32 cellular contexts compared by ENCODE assay signal in the genomic region with DNA sequence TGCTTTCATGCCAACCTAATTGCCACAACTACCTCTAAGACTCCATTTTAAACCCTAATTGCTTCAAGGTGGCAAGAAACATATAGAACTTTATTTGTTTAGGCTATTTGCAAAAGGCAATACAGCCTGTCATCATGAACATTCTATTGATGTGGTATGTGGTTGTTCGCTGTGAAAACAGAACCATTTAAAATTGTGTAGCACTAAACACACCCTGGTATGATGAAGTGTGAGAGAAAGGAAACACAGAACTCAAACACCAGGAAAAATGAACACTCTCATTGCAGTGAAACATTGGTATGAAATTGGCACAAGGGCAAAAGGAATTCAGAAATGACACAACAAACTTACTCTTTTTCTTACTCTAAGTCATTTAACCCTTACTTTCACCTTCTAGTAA.
DNase-seq lines count a peak whose midpoint lies in the region; ATAC-seq and TF ChIP-seq lines count a peak whose summit lies in the region.
"Had no signal": no experiment of that assay in that cellular context is flagged by ENCODE, and none has a peak within 500 bp of the region (broad histone marks: within the 10 kb centered on the region; RNA-seq: fewer than 3 reads in every experiment).

No MANE protein-coding gene starts in this region.

- peak overlapping the region; percentile 66 for H3K4me2 ChIP-seq in KMS-11

- POLR2A ChIA-PET in MCF 10A (lab: Yijun Ruan, JAX) (interaction anchor here (0.7 to 4.9 kb wide), 7 partner anchors 9 to 108 kb away, joined by 3 to 30 read pairs (median 20); no protein-coding TSS in a partner anchor), A673 (lab: Charles Lee; ENCODE audit: low non-redundant PET) (no interaction called here)

- H3K79me2 ChIP-seq in ACC112 (ENCODE audit: control insufficient read depth, insufficient read depth, low read length, unreplicated experiment) (no peaks in the 10 kb centered on the region), KMS-11 (ENCODE audit: insufficient read depth, low read depth) (no peaks in the 10 kb centered on the region)

- 80% methylated on average over 1 of the region's 1 CpG for WGBS in right lobe of liver (ENCODE audit: insufficient coverage, low coverage, low lambda C conversion rate, missing lambda C conversion rate)
- 72 to 93% methylated on average over 1 of the region's 1 CpG for WGBS in thyroid gland, 2 donors

- CTCF ChIA-PET in MCF 10A (lab: Yijun Ruan, JAX) (interaction anchor here (0.6 to 1.0 kb wide), 2 partner anchors 9 to 17 kb away, joined by 3 read pairs; no protein-coding TSS in a partner anchor), A673 (lab: Charles Lee) (no interaction called here)

- no peaks in the 10 kb centered on the region for H3K36me3 ChIP-seq in ACC112 (ENCODE audit: insufficient read depth, low read length)
- H3K36me3 ChIP-seq in KMS-11 (ENCODE audit: insufficient read depth): no peaks in the 10 kb centered on the region
- no peaks in the 10 kb centered on the region for H3K36me3 ChIP-seq in right lobe of liver
- no peaks in the 10 kb centered on the region for H3K36me3 ChIP-seq in A673 (ENCODE audit: insufficient read depth, low read length, poor library complexity, severe bottlenecking)
- no peaks in the 10 kb centered on the region for H3K36me3 ChIP-seq in thyroid gland
- H3K36me3 ChIP-seq: BE2C, MG63, Peyer's patch, suprapubic skin, upper lobe of right lung had no signal

- H3K27me3 ChIP-seq in ACC112 (ENCODE audit: insufficient read depth, low read length) (no peaks in the 10 kb centered on the region), KMS-11 (ENCODE audit: insufficient read depth, low read depth) (no peaks in the 10 kb centered on the region), right lobe of liver (no peaks in the 10 kb centered on the region), A673 (replicated peaks; ENCODE audit: insufficient read depth, low read depth, low read length, poor library complexity) (no peaks in the 10 kb centered on the region), thyroid gland (no peaks in the 10 kb centered on the region)
- H3K27me3 ChIP-seq: BE2C, MG63, Peyer's patch, suprapubic skin, upper lobe of right lung had no signal

- H2AFZ ChIP-seq in ACC112 (ENCODE audit: low read length, unreplicated experiment) (peak overlapping the region; percentile 1), KMS-11 (ENCODE audit: low read depth) (peak overlapping the region; percentile 79; the same call in 1 of the 2 replicates)

- no peak overlapping the region for H3K9ac ChIP-seq in KMS-11

- peaks cover 42% of the 10 kb centered on the region for H3K4me1 Mint-ChIP-seq in MCF 10A (ENCODE audit: insufficient read depth, unreplicated experiment)
- H3K4me1 Mint-ChIP-seq in mesothelial cell of epicardium: peaks cover 13% of the 10 kb centered on the region
- H3K4me1 Mint-ChIP-seq: activated CD4-positive, alpha-beta T cell treated with anti-CD3 and anti-CD28 coated beads, Interleukin-2, amount 10 ng/mL, durations not matched to agents 24 days and 14 days; naive thymus-derived CD4-positive, alpha-beta T cell had no signal

- peaks cover 56% of the 10 kb centered on the region for H3K36me3 Mint-ChIP-seq in MCF 10A (ENCODE audit: insufficient read depth, unreplicated experiment)
- H3K36me3 Mint-ChIP-seq in mesothelial cell of epicardium: no peaks in the 10 kb centered on the region
- H3K36me3 Mint-ChIP-seq: activated naive CD8-positive, alpha-beta T cell; CD8-positive, alpha-beta T cell; naive thymus-derived CD4-positive, alpha-beta T cell had no signal

- H3K27ac ChIP-seq in ACC112 (ENCODE audit: low read depth, low read length) (peak overlapping the region; percentile 98), KMS-11 (peak overlapping the region; percentile 42; the same call in 1 of the 2 replicates), right lobe of liver (no peak overlapping the region), A673 (ENCODE audit: low read depth, low read length, poor library complexity, severe bottlenecking) (no peak overlapping the region), thyroid gland (no peak overlapping the region)
- H3K27ac ChIP-seq: Peyer's patch, skin epidermis, suprapubic skin had no signal

- DNase-seq in MCF 10A (ENCODE audit: unreplicated experiment) (no peak), mesothelial cell of epicardium (ENCODE audit: low spot score in 2 of 2, unreplicated experiment in 2 of 2) (no peak), NCI-H1048 (lab: John Stamatoyannopoulos, UW) (no peak), right lobe of liver (no peak), A673 (ENCODE audit: low spot score) (no peak), thyroid gland (no peak)
- DNase-seq: activated CD4-positive, alpha-beta T cell treated with anti-CD3 and anti-CD28 coated beads, Interleukin-2, amount 10 ng/mL, durations not matched to agents 24 days and 14 days; activated effector memory CD4-positive, alpha-beta T cell treated with Interleukin-2 at 50 U/mL for 16 hours; aorta; BE2C; CD8-positive, alpha-beta T cell; effector CD8-positive, alpha-beta T cell; KBM-7; MG63; midbrain; naive thymus-derived CD4-positive, alpha-beta T cell; NCI-H2029; NCI-H524 treated with DMSO at 0.1 percent for 48 hours; NK-92 treated with Interleukin-12 subunit alpha and Interleukin-12 subunit beta, amount 100 ng/mL, for 24 hours; nucleus accumbens; Peyer's patch; SHP77 treated with DMSO at 0.1 percent for 48 hours; stimulated activated naive CD4-positive, alpha-beta T cell; SW 1271; T1000; upper lobe of right lung had no signal

- no peaks in the 10 kb centered on the region for H3K27me3 Mint-ChIP-seq in MCF 10A (ENCODE audit: insufficient read depth, unreplicated experiment)
- no peaks in the 10 kb centered on the region for H3K27me3 Mint-ChIP-seq in mesothelial cell of epicardium (ENCODE audit: low read depth)
- H3K27me3 Mint-ChIP-seq: activated CD4-positive, alpha-beta T cell treated with anti-CD3 and anti-CD28 coated beads, Interleukin-2, amount 10 ng/mL, durations not matched to agents 24 days and 14 days had no signal

- H3K9me3 Mint-ChIP-seq in MCF 10A (ENCODE audit: unreplicated experiment) (no peaks in the 10 kb centered on the region), mesothelial cell of epicardium (peaks cover 17% of the 10 kb centered on the region)

- H3K4me3 Mint-ChIP-seq in MCF 10A (ENCODE audit: unreplicated experiment) (no peak overlapping the region), mesothelial cell of epicardium (no peak overlapping the region)
- H3K4me3 Mint-ChIP-seq: activated CD4-positive, alpha-beta T cell treated with anti-CD3 and anti-CD28 coated beads, Interleukin-2, amount 10 ng/mL, durations not matched to agents 24 days and 14 days; activated naive CD8-positive, alpha-beta T cell; CD8-positive, alpha-beta T cell; naive thymus-derived CD4-positive, alpha-beta T cell had no signal

- TF ChIP-seq CTCF in KMS-11 (conservative IDR thresholded peaks at IDR 0.05; ENCODE audit: low read depth, low read length): no peak
- TF ChIP-seq CTCF in MCF 10A (IDR thresholded peaks at IDR 0.05; ENCODE audit: unreplicated experiment): no peak
- TF ChIP-seq CTCF in mesothelial cell of epicardium (IDR thresholded peaks at IDR 0.05; ENCODE audit: unreplicated experiment): no peak
- no peak for TF ChIP-seq CTCF in right lobe of liver (IDR thresholded peaks at IDR 0.05)
- TF ChIP-seq CTCF in A673 (conservative IDR thresholded peaks at IDR 0.05; ENCODE audit: low read depth, low read length): no peak
- TF ChIP-seq CTCF in thyroid gland (IDR thresholded peaks at IDR 0.05): no peak

- intact Hi-C loops in MCF 10A (cut with micrococcal nuclease): loop anchor here (5.0 kb wide), 4 partner anchors 108 to 857 kb away; no protein-coding TSS in a partner anchor
- intact Hi-C loops in right lobe of liver (cut with DNase I): no loop called here
- intact Hi-C loops in A673 (cut with micrococcal nuclease; ENCODE audit: unreplicated experiment): no loop called here
- intact Hi-C loops in thyroid gland (cut with DNase I): no loop called here

- H3K27ac Mint-ChIP-seq in MCF 10A (ENCODE audit: low read depth, unreplicated experiment) (peak overlapping the region; percentile 96), mesothelial cell of epicardium (peak overlapping the region; percentile 62)
- H3K27ac Mint-ChIP-seq: activated CD4-positive, alpha-beta T cell treated with anti-CD3 and anti-CD28 coated beads, Interleukin-2, amount 10 ng/mL, durations not matched to agents 24 days and 14 days; activated naive CD8-positive, alpha-beta T cell; CD8-positive, alpha-beta T cell; naive thymus-derived CD4-positive, alpha-beta T cell had no signal

- no TSS peak for BruUV-seq in MCF 10A (replicated peaks; lab: Mats Ljungman, UMichigan)
- BruUV-seq in A673 (replicated peaks; lab: Mats Ljungman, UMichigan): no TSS peak

- H3K4me3 ChIP-seq in ACC112 (ENCODE audit: low read depth, low read length): no peak overlapping the region
- no peak overlapping the region for H3K4me3 ChIP-seq in KMS-11 (IDR thresholded peaks at IDR 0.05; ENCODE audit: insufficient read depth, low read depth, low read length)
- no peak overlapping the region for H3K4me3 ChIP-seq in right lobe of liver
- H3K4me3 ChIP-seq in A673 (ENCODE audit: low read depth, low read length, poor library complexity, severe bottlenecking): no peak overlapping the region
- H3K4me3 ChIP-seq in thyroid gland (replicated peaks in 1 of 3): no peak overlapping the region
- H3K4me3 ChIP-seq: coronary artery, MG63, Peyer's patch, skin epidermis, suprapubic skin, upper lobe of right lung had no signal

- H3K4me1 ChIP-seq in ACC112 (ENCODE audit: control insufficient read depth, insufficient read depth, low read length, unreplicated experiment) (peaks cover 18% of the 10 kb centered on the region), KMS-11 (ENCODE audit: low read depth, poor library complexity, severe bottlenecking) (peaks cover 21% of the 10 kb centered on the region), right lobe of liver (peaks cover 0 to 5% (median 0%) of the 10 kb centered on the region in 4 donors), A673 (ENCODE audit: insufficient read depth, low read length, poor library complexity, severe bottlenecking) (peaks cover 9% of the 10 kb centered on the region), thyroid gland (no peaks in the 10 kb centered on the region)
- H3K4me1 ChIP-seq: BE2C, Peyer's patch, suprapubic skin, upper lobe of right lung had no signal

- ATAC-seq in right lobe of liver: no peak
- ATAC-seq: CD8-positive, alpha-beta T cell; naive thymus-derived CD4-positive, alpha-beta T cell; upper lobe of right lung had no signal

- H4K20me1 ChIP-seq in KMS-11 (ENCODE audit: insufficient read depth): no peaks in the 10 kb centered on the region

- no peak for TF ChIP-seq POLR2A in right lobe of liver (IDR thresholded peaks at IDR 0.05)
- no peak for TF ChIP-seq POLR2A in thyroid gland (IDR thresholded peaks at IDR 0.05)

- H3K9me3 ChIP-seq in right lobe of liver: no peaks in the 10 kb centered on the region
- no peaks in the 10 kb centered on the region for H3K9me3 ChIP-seq in A673 (ENCODE audit: low read depth, low read length, poor library complexity, severe bottlenecking)
- H3K9me3 ChIP-seq in thyroid gland: no peaks in the 10 kb centered on the region
- H3K9me3 ChIP-seq: BE2C, Peyer's patch, suprapubic skin, upper lobe of right lung had no signal

Comparison
In these comparisons a context has a peak if more than half of its experiments do, and no peak if none do; other contexts are left out.
1. H3K27ac ChIP-seq: peak in ACC112 (single experiment) and KMS-11 (single experiment); none in right lobe of liver (0 of 3), A673 (single experiment) and thyroid gland (0 of 3).